In genomic region chr2:204187513-204188088, GRCh38 we compare ENCODE assay signal across 17 cellular contexts.
DNase-seq lines count a peak whose midpoint lies in the region; ATAC-seq, FAIRE-seq and TF ChIP-seq lines count a peak whose summit lies in the region.
"Had no signal": no experiment of that assay in that cellular context is flagged by ENCODE, and none has a peak within 500 bp of the region (broad histone marks: within the 10 kb centered on the region; RNA-seq: fewer than 3 reads in every experiment).

No MANE protein-coding gene starts in this region.

- no peak overlapping the region for H3K4me3 ChIP-seq in Jurkat, Clone E6-1 (ENCODE audit: low read length)

- FAIRE-seq in urothelium cell line (lab: Jason Lieb, UNC) = no peak

- CTCF ChIA-PET in CD4-positive, alpha-beta T cell (lab: Charles Lee) = no interaction called here

- intact Hi-C loops in CD4-positive, alpha-beta T cell (cut with DNase I, micrococcal nuclease) = no loop called here

- no peaks in the 10 kb centered on the region for H3K36me3 Mint-ChIP-seq in CD4-positive, alpha-beta T cell (ENCODE audit: low read depth)

- DNase-seq in CD4-positive, alpha-beta T cell = no peak
- peak; percentile 18 for DNase-seq in Jurkat, Clone E6-1 (ENCODE audit: low read depth, low spot score)
- DNase-seq in kidney tubule cell (ENCODE audit: low spot score) (peak; percentile 82), DMS79 treated with DMSO at 0.1 percent for 48 hours (lab: John Stamatoyannopoulos, UW) (no peak), NK-92 (lab: John Stamatoyannopoulos, UW; ENCODE audit: unreplicated experiment) (no peak), urothelium cell line (ENCODE audit: low spot score) (no peak), NCI-H345 (lab: John Stamatoyannopoulos, UW) (no peak)
- DNase-seq: activated B cell treated with CpG ODN at 0.5 μM for 24 hours; activated T-cell treated with anti-CD3 and anti-CD28 coated beads for 4 hours; islet precursor cell; NCI-H146; NCI-H510A; stimulated activated CD4-positive, alpha-beta T cell treated with anti-CD3 and anti-CD28 coated beads, Interleukin-12 subunit alpha, Interleukin-12 subunit beta, amount 100 ng/mL, for 4 hours had no signal

- H3K4me1 Mint-ChIP-seq in CD4-positive, alpha-beta T cell (ENCODE audit: low read depth) = peaks cover 12% of the 10 kb centered on the region
- H3K4me1 Mint-ChIP-seq: activated B cell treated with CpG ODN at 0.5 μM for 24 hours had no signal

- no peak overlapping the region for H3K27ac Mint-ChIP-seq in CD4-positive, alpha-beta T cell
- H3K27ac Mint-ChIP-seq: activated B cell treated with CpG ODN at 0.5 μM for 24 hours had no signal

- POLR2A ChIA-PET in CD4-positive, alpha-beta T cell (lab: Charles Lee) = interaction anchor here (1.3 kb wide), 1 partner anchor 10 kb away, joined by 5 read pairs; no protein-coding TSS in a partner anchor

- H3K9me3 Mint-ChIP-seq in CD4-positive, alpha-beta T cell = no peaks in the 10 kb centered on the region
- H3K9me3 Mint-ChIP-seq: activated B cell treated with CpG ODN at 0.5 μM for 24 hours had no signal

- H3K4me3 Mint-ChIP-seq in CD4-positive, alpha-beta T cell = no peak overlapping the region
- H3K4me3 Mint-ChIP-seq: activated B cell treated with CpG ODN at 0.5 μM for 24 hours had no signal

- no peak overlapping the region for H3K27ac ChIP-seq in CD4-positive, alpha-beta T cell (ENCODE audit: low read depth, low read length)
- H3K27ac ChIP-seq: HL-60, parathyroid adenoma had no signal

- H3K27me3 Mint-ChIP-seq in CD4-positive, alpha-beta T cell = no peaks in the 10 kb centered on the region

- ATAC-seq in CD4-positive, alpha-beta T cell (ENCODE audit: poor library complexity) = peak; percentile 58
- ATAC-seq in GM19463 (IDR thresholded peaks at IDR 0.05; ENCODE audit: unreplicated experiment) = peak; percentile 96
- ATAC-seq: Panc1 had no signal

- no peaks in the 10 kb centered on the region for H3K27me3 ChIP-seq in CD4-positive, alpha-beta T cell (ENCODE audit: control insufficient read depth, insufficient read depth, low read length)

- no peaks in the 10 kb centered on the region for H3K9me3 ChIP-seq in CD4-positive, alpha-beta T cell (ENCODE audit: control insufficient read depth, low read length)

- no peak for TF ChIP-seq CTCF in CD4-positive, alpha-beta T cell (IDR thresholded peaks at IDR 0.05)

Comparison
In these comparisons a context has a peak if more than half of its experiments do, and no peak if none do; other contexts are left out.
1. DNase-seq: peak in Jurkat, Clone E6-1 (single experiment) and kidney tubule cell (single experiment); none in CD4-positive, alpha-beta T cell (0 of 10), DMS79 treated with DMSO at 0.1 percent for 48 hours (single experiment), NK-92 (single experiment), urothelium cell line (single experiment) and NCI-H345 (single experiment).